27 cellular contexts compared by ENCODE assay signal in genomic region chr7:19119372-19119771, GRCh38. TPM values are rescaled to one million over a fixed set of nuclear protein-coding genes. Genes with fewer than 3 reads are reported as not detected.
DNase-seq lines count a peak whose midpoint lies in the region; ATAC-seq, FAIRE-seq and TF ChIP-seq lines count a peak whose summit lies in the region.
"Had no signal": no experiment of that assay in that cellular context is flagged by ENCODE, and none has a peak within 500 bp of the region (broad histone marks: within the 10 kb centered on the region; RNA-seq: fewer than 3 reads in every experiment).

No MANE protein-coding gene starts in this region.

- H3K36me3 Mint-ChIP-seq in astrocyte (ENCODE audit: low read depth, unreplicated experiment), result no peaks in the 10 kb centered on the region
- peaks cover 0 to 4% of the 10 kb centered on the region in 2 donors for H3K36me3 Mint-ChIP-seq in activated naive CD4-positive, alpha-beta T cell treated with anti-CD3 and anti-CD28 coated beads, Interleukin-2, amount 50 U/mL, for 72 hours
- H3K36me3 Mint-ChIP-seq: CD8-positive, alpha-beta T cell had no signal

- no peak overlapping the region for H3K27ac Mint-ChIP-seq in astrocyte (ENCODE audit: unreplicated experiment)
- H3K27ac Mint-ChIP-seq in activated naive CD4-positive, alpha-beta T cell treated with anti-CD3 and anti-CD28 coated beads, Interleukin-2, amount 50 U/mL, for 72 hours, result no peak overlapping the region
- H3K27ac Mint-ChIP-seq: activated CD4-positive, alpha-beta T cell treated with anti-CD3 and anti-CD28 coated beads, Interleukin-2, amount 10 ng/mL, durations not matched to agents 24 days and 14 days; activated naive CD8-positive, alpha-beta T cell treated with anti-CD3 and anti-CD28 coated beads, Interleukin-2, amount 50 U/mL, for 24 hours; activated T-cell treated with anti-CD3 and anti-CD28 coated beads, Interleukin-2, amount 50 U/mL, for 24 hours; CD8-positive, alpha-beta T cell; stimulated activated naive CD8-positive, alpha-beta T cell treated with anti-CD3 and anti-CD28 coated beads, Interleukin-15, Interleukin-2, amounts not matched to agents 100 ng/mL and 50 ng/mL, for 24 hours had no signal

- H3K9ac ChIP-seq in astrocyte (ENCODE audit: low read length), result no peak overlapping the region

- H3K9me3 ChIP-seq in astrocyte (ENCODE audit: insufficient read depth, low read depth, low read length) (no peaks in the 10 kb centered on the region), suprapubic skin (no peaks in the 10 kb centered on the region), body of pancreas (no peaks in the 10 kb centered on the region)
- H3K9me3 ChIP-seq: MG63, right lobe of liver had no signal

- TF ChIP-seq POLR2A in suprapubic skin (IDR thresholded peaks at IDR 0.05), result no peak
- TF ChIP-seq POLR2A in body of pancreas (IDR thresholded peaks at IDR 0.05), result no peak

- WGBS in suprapubic skin, result 22% methylated on average over 8 of the region's 8 CpGs
- WGBS in body of pancreas, 2 donors, result 9 to 16% methylated on average over 8 of the region's 8 CpGs

- H3K4me1 Mint-ChIP-seq in astrocyte (ENCODE audit: low read depth, unreplicated experiment), result peaks cover 11% of the 10 kb centered on the region

- DNase-seq in DMS 273 (lab: John Stamatoyannopoulos, UW; ENCODE audit: unreplicated experiment), result peak; percentile 31
- no peak for DNase-seq in DMS 273 treated with DMSO at 0.1 percent for 48 hours (lab: John Stamatoyannopoulos, UW)
- no peak for DNase-seq in astrocyte (ENCODE audit: low read depth)
- peak; percentile 12 for DNase-seq in left kidney (ENCODE audit: low read depth, low spot score)
- DNase-seq in suprapubic skin (ENCODE audit: low spot score in 2 of 2), result no peak
- no peak for DNase-seq in activated naive CD4-positive, alpha-beta T cell treated with anti-CD3 and anti-CD28 coated beads, Interleukin-2, amount 50 U/mL, for 72 hours (ENCODE audit: low spot score in 2 of 2)
- no peak for DNase-seq in body of pancreas
- DNase-seq in Right ventricle myocardium inferior (ENCODE audit: missing footprints), result no peak
- DNase-seq: activated CD4-positive, alpha-beta T cell treated with anti-CD3 and anti-CD28 coated beads, Interleukin-2, amount 10 ng/mL, durations not matched to agents 24 days and 14 days; activated gamma-delta T cell; activated naive CD8-positive, alpha-beta T cell treated with anti-CD3 and anti-CD28 coated beads, Interleukin-2, amount 50 U/mL, for 24 hours; activated T-cell treated with anti-CD3 and anti-CD28 coated beads, Interleukin-2, amount 50 U/mL, for 24 hours; AML-193; CD8-positive, alpha-beta T cell; cerebellar nuclear complex; DMS153; KBM-7; kidney glomerular epithelial cell; MG63; NCI-H2029 treated with DMSO at 0.1 percent for 48 hours; right lobe of liver; stimulated activated CD4-positive, alpha-beta T cell treated with anti-CD3 and anti-CD28 coated beads, Interleukin-15, amount 100 ng/mL, for 24 hours had no signal

- no peak overlapping the region for H2AFZ ChIP-seq in astrocyte (ENCODE audit: low read depth, low read length)

- no peaks in the 10 kb centered on the region for H4K20me1 ChIP-seq in astrocyte (ENCODE audit: insufficient read depth, low read length)

- no peak overlapping the region for H3K4me3 Mint-ChIP-seq in astrocyte (ENCODE audit: unreplicated experiment)
- H3K4me3 Mint-ChIP-seq: activated CD4-positive, alpha-beta T cell treated with anti-CD3 and anti-CD28 coated beads, Interleukin-2, amount 10 ng/mL, durations not matched to agents 24 days and 14 days; activated naive CD8-positive, alpha-beta T cell treated with anti-CD3 and anti-CD28 coated beads, Interleukin-2, amount 50 U/mL, for 24 hours; activated T-cell treated with anti-CD3 and anti-CD28 coated beads, Interleukin-2, amount 50 U/mL, for 24 hours; CD8-positive, alpha-beta T cell; stimulated activated naive CD8-positive, alpha-beta T cell treated with anti-CD3 and anti-CD28 coated beads, Interleukin-15, Interleukin-2, amounts not matched to agents 100 ng/mL and 50 ng/mL, for 24 hours had no signal

- no peak overlapping the region for H3K27ac ChIP-seq in astrocyte (ENCODE audit: low read depth, low read length)
- peak overlapping the region; percentile 89 for H3K27ac ChIP-seq in suprapubic skin
- H3K27ac ChIP-seq in body of pancreas, result no peak overlapping the region
- H3K27ac ChIP-seq: 22Rv1, right lobe of liver had no signal

- peaks cover 24% of the 10 kb centered on the region for H3K79me2 ChIP-seq in astrocyte (ENCODE audit: insufficient read depth, low read length)

- intact Hi-C loops in body of pancreas (cut with DNase I) (no loop called here), Right ventricle myocardium inferior (cut with DNase I) (no loop called here)

- no peak for TF ChIP-seq CTCF in astrocyte (IDR thresholded peaks at IDR 0.05; ENCODE audit: insufficient read depth, low read depth, low read length)
- TF ChIP-seq CTCF in suprapubic skin (IDR thresholded peaks at IDR 0.05), result no peak
- TF ChIP-seq CTCF in body of pancreas (IDR thresholded peaks at IDR 0.05), result no peak

- TF ChIP-seq EP300 in suprapubic skin (IDR thresholded peaks at IDR 0.05), result no peak

- no peaks in the 10 kb centered on the region for H3K36me3 ChIP-seq in astrocyte (ENCODE audit: insufficient read depth, low read length)
- H3K36me3 ChIP-seq in suprapubic skin, result no peaks in the 10 kb centered on the region
- no peaks in the 10 kb centered on the region for H3K36me3 ChIP-seq in body of pancreas (replicated peaks in 1 of 2; ENCODE audit: insufficient read depth in 1 of 2, low read depth in 2 of 2)
- H3K36me3 ChIP-seq: MG63, right lobe of liver had no signal

- H3K4me1 ChIP-seq in astrocyte (ENCODE audit: insufficient read depth, low read length), result peaks cover 20% of the 10 kb centered on the region
- peaks cover 28% of the 10 kb centered on the region for H3K4me1 ChIP-seq in suprapubic skin
- peaks cover 27% of the 10 kb centered on the region for H3K4me1 ChIP-seq in body of pancreas

- no peak for ATAC-seq in activated naive CD4-positive, alpha-beta T cell treated with anti-CD3 and anti-CD28 coated beads, Interleukin-2, amount 50 U/mL, for 72 hours
- ATAC-seq in body of pancreas (no peak), Right ventricle myocardium inferior (no peak)
- ATAC-seq: activated naive CD8-positive, alpha-beta T cell treated with anti-CD3 and anti-CD28 coated beads, Interleukin-2, amount 50 U/mL, for 24 hours; CD8-positive, alpha-beta T cell had no signal

- no peak overlapping the region for H3K4me3 ChIP-seq in astrocyte (ENCODE audit: insufficient read depth, low read depth, low read length)
- H3K4me3 ChIP-seq in suprapubic skin, result peak overlapping the region; percentile 74
- no peak overlapping the region for H3K4me3 ChIP-seq in body of pancreas
- H3K4me3 ChIP-seq: lung, MG63, right lobe of liver had no signal

- FAIRE-seq in astrocyte (lab: Jason Lieb, UNC), result no peak

- peak overlapping the region; percentile 95 for H3K4me2 ChIP-seq in astrocyte (ENCODE audit: low read length)

- no peaks in the 10 kb centered on the region for H3K9me3 Mint-ChIP-seq in astrocyte (ENCODE audit: unreplicated experiment)
- H3K9me3 Mint-ChIP-seq in activated naive CD4-positive, alpha-beta T cell treated with anti-CD3 and anti-CD28 coated beads, Interleukin-2, amount 50 U/mL, for 72 hours, result no peaks in the 10 kb centered on the region
- H3K9me3 Mint-ChIP-seq: activated CD4-positive, alpha-beta T cell treated with anti-CD3 and anti-CD28 coated beads, Interleukin-2, amount 10 ng/mL, durations not matched to agents 24 days and 14 days; stimulated activated naive CD8-positive, alpha-beta T cell treated with anti-CD3 and anti-CD28 coated beads, Interleukin-15, Interleukin-2, amounts not matched to agents 100 ng/mL and 50 ng/mL, for 24 hours had no signal

- H3K27me3 Mint-ChIP-seq in astrocyte (ENCODE audit: low read depth, unreplicated experiment), result peaks cover 34% of the 10 kb centered on the region

- H3K27me3 ChIP-seq in astrocyte (ENCODE audit: insufficient read depth, low read length) (peaks cover 21% of the 10 kb centered on the region), suprapubic skin (peaks cover 76% of the 10 kb centered on the region), body of pancreas (peaks cover 0 to 30% of the 10 kb centered on the region in 2 donors)

RNA-seq across cellular contexts. Expression of gene TWIST1, which starts 1.9 kb away (rescaled TPM):
- total RNA-seq in astrocyte (5.0 and 5.7 TPM in 2 replicates), suprapubic skin (10 to 100 TPM in 3 of 4 donors, 1 to 10 TPM in 1; 4.0 to 12.7 (median 10.5) TPM), body of pancreas (1 to 10 TPM in 1 of 2 donors, under 1 TPM in 1; 0.52 to 3.0 TPM), Right ventricle myocardium inferior (1.6 TPM)
- total RNA-seq in activated naive CD4-positive, alpha-beta T cell treated with anti-CD3 and anti-CD28 coated beads, Interleukin-2, amount 50 U/mL, for 72 hours, result not detected
- total RNA-seq: CD8-positive, alpha-beta T cell; endothelial cell of umbilical vein had no signal

RNA-seq across cellular contexts. Expression of gene FERD3L, which starts 25.8 kb away (rescaled TPM):
- total RNA-seq in astrocyte, result not detected in 2 replicates
- total RNA-seq in suprapubic skin, result not detected
- not detected for total RNA-seq in activated naive CD4-positive, alpha-beta T cell treated with anti-CD3 and anti-CD28 coated beads, Interleukin-2, amount 50 U/mL, for 72 hours
- not detected for total RNA-seq in body of pancreas
- total RNA-seq in Right ventricle myocardium inferior, result not detected
- total RNA-seq: activated CD4-positive, alpha-beta T cell treated with anti-CD3 and anti-CD28 coated beads, Interleukin-2, amount 10 ng/mL, durations not matched to agents 24 days and 14 days; CD8-positive, alpha-beta T cell; endothelial cell of umbilical vein; lung; posterior vena cava; right lobe of liver had no signal

Comparison
In these comparisons a context has a peak if more than half of its experiments do, and no peak if none do; other contexts are left out.
1. DNase-seq: peak in DMS 273 (single experiment) and left kidney (single experiment); none in DMS 273 treated with DMSO at 0.1 percent for 48 hours (single experiment), astrocyte (single experiment), suprapubic skin (0 of 2), activated naive CD4-positive, alpha-beta T cell treated with anti-CD3 and anti-CD28 coated beads, Interleukin-2, amount 50 U/mL, for 72 hours (0 of 2), body of pancreas (0 of 4) and Right ventricle myocardium inferior (single experiment).